ENCODE assay signal across 8 cellular contexts in genomic region chr10:30782543-30783461, GRCh38.
A peak's percentile ranks its signal among the peaks of the same experiment; 100 is the strongest.
DNase-seq lines count a peak whose midpoint lies in the region; ATAC-seq lines count a peak whose summit lies in the region.

No MANE protein-coding gene starts in this region.

- peak; percentile 45 for ATAC-seq in GM21717 (IDR thresholded peaks at IDR 0.05; ENCODE audit: unreplicated experiment)

- peak; percentile 54 for DNase-seq in EL
- peak; percentile 12 for DNase-seq in NCI-H226
- DNase-seq in fibroblast of peridontal ligament (ENCODE audit: extremely low read depth) = peak; percentile 62
- DNase-seq in NAMALWA (ENCODE audit: low spot score) = no peak
- DNase-seq in occipital lobe (lab: John Stamatoyannopoulos, UW) = no peak
- no peak for DNase-seq in LoVo (ENCODE audit: low spot score)

- peak overlapping the region; percentile 96 for H3K27ac ChIP-seq in temporal lobe (ENCODE audit: low read depth, low read length)

Comparison
In these comparisons a context has a peak if more than half of its experiments do, and no peak if none do; other contexts are left out.
1. DNase-seq: peak in EL (single experiment), NCI-H226 (single experiment) and fibroblast of peridontal ligament (single experiment); none in NAMALWA (single experiment), occipital lobe (single experiment) and LoVo (single experiment).